ENCODE assay signal across 28 cellular contexts in the genomic region with DNA sequence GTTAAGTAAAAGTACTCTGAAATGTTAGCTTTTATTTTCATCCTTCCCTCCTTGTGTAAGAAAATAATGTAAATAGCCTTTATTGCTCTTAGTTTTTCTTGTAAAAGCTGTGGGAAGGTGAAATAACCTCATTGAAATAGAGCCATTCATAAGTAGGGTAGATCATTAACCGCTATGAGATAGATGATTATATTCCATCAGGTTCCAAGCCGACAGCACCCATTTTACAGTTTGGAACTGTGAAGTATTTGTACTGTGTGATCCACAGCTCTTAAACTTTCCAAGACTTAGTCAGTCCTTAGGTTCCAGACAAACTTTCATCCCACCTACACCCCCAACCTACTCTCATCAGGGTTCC.
"Had no signal": no experiment of that assay in that cellular context is flagged by ENCODE, and none has a peak within 500 bp of the region (broad histone marks: within the 10 kb centered on the region; RNA-seq: fewer than 3 reads in every experiment).

No MANE protein-coding gene starts in this region.

- DNase-seq: hippocampal formation; immature natural killer cell; kidney; left ventricle myocardium inferior; midbrain; naive thymus-derived CD8-positive, alpha-beta T cell; nucleus accumbens; pancreas; posterior cingulate gyrus; retina; right cardiac atrium; stimulated activated CD4-positive, alpha-beta T cell treated with anti-CD3 and anti-CD28 coated beads, Interleukin-12 subunit alpha, Interleukin-12 subunit beta, amount 100 ng/mL, for 4 hours; stimulated activated CD4-positive, alpha-beta T cell treated with anti-CD3 and anti-CD28 coated beads, Interleukin-15, amount 100 ng/mL, for 24 hours; stimulated activated CD4-positive, alpha-beta T cell treated with anti-CD3 and anti-CD28 coated beads, Interleukin-2, amount 100 ng/mL, for 24 hours; stimulated activated CD4-positive, alpha-beta T cell treated with anti-CD3 and anti-CD28 coated beads, Interleukin-4, amount 100 ng/mL, for 1 hour; stimulated activated naive B cell treated with anti-CD40 and anti-IgM and Interleukin-4, amounts not matched to agents 10 μg/mL and 1 μg/mL and 100 μg/mL, for 72 hours; stimulated activated naive CD8-positive, alpha-beta T cell treated with anti-CD3 and anti-CD28 coated beads, Interleukin-15, Interleukin-2, amounts not matched to agents 100 U/mL and 50 U/mL, for 24 hours; stomach; testis; thyroid gland; transverse colon; upper lobe of left lung had no signal

- H3K36me3 Mint-ChIP-seq: immature natural killer cell; naive thymus-derived CD8-positive, alpha-beta T cell; stimulated activated naive B cell treated with anti-CD40 and anti-IgM and Interleukin-4, amounts not matched to agents 10 μg/mL and 1 μg/mL and 100 μg/mL, for 72 hours had no signal

- H3K9me3 ChIP-seq: left ventricle myocardium inferior, pancreas, prostate gland, stomach, testis, thyroid gland, transverse colon, upper lobe of left lung, vagina had no signal

- H3K4me3 ChIP-seq: left ventricle myocardium inferior, lung, pancreas, prostate gland, skin epidermis, stomach, testis, thyroid gland, transverse colon, upper lobe of left lung, vagina had no signal

- H3K27me3 Mint-ChIP-seq: stimulated activated naive B cell treated with anti-CD40 and anti-IgM and Interleukin-4, amounts not matched to agents 10 μg/mL and 1 μg/mL and 100 μg/mL, for 72 hours had no signal

- H3K27ac ChIP-seq: left ventricle myocardium inferior, pancreas, prostate gland, skin epidermis, stomach, testis, thyroid gland, transverse colon, upper lobe of left lung, vagina had no signal

- H3K36me3 ChIP-seq: left ventricle myocardium inferior, pancreas, prostate gland, stomach, thyroid gland, transverse colon, upper lobe of left lung, vagina had no signal

- H3K27ac Mint-ChIP-seq: immature natural killer cell; nephron; stimulated activated naive B cell treated with anti-CD40 and anti-IgM and Interleukin-4, amounts not matched to agents 10 μg/mL and 1 μg/mL and 100 μg/mL, for 72 hours had no signal

- H3K9me3 Mint-ChIP-seq: immature natural killer cell, neural crest cell had no signal

- H3K27me3 ChIP-seq: pancreas, stomach, testis, thyroid gland, transverse colon, upper lobe of left lung, vagina had no signal

- H3K4me1 Mint-ChIP-seq: immature natural killer cell; naive thymus-derived CD8-positive, alpha-beta T cell; nephron; neural crest cell; stimulated activated naive B cell treated with anti-CD40 and anti-IgM and Interleukin-4, amounts not matched to agents 10 μg/mL and 1 μg/mL and 100 μg/mL, for 72 hours had no signal

- H3K4me1 ChIP-seq: left ventricle myocardium inferior, pancreas, testis, upper lobe of left lung had no signal

- H3K4me3 Mint-ChIP-seq: immature natural killer cell; naive thymus-derived CD8-positive, alpha-beta T cell; nephron; neural crest cell; stimulated activated naive B cell treated with anti-CD40 and anti-IgM and Interleukin-4, amounts not matched to agents 10 μg/mL and 1 μg/mL and 100 μg/mL, for 72 hours had no signal
